ENCODE assay signal across 24 cellular contexts in genomic region chr22:38948181-38948940, GRCh38. TPM values are rescaled to one million over a fixed set of nuclear protein-coding genes. Genes with fewer than 3 reads are reported as not detected.
"Had no signal": no experiment of that assay in that cellular context is flagged by ENCODE, and none has a peak within 500 bp of the region (broad histone marks: within the 10 kb centered on the region; RNA-seq: fewer than 3 reads in every experiment).

No MANE protein-coding gene starts in this region.

- H3K4me3 Mint-ChIP-seq: activated naive CD8-positive, alpha-beta T cell treated with anti-CD3 and anti-CD28 coated beads, Interleukin-2, amount 10 ng/mL, durations not matched to agents 7 days and 5 days; mesothelial cell of epicardium; nephron progenitor cell; T-cell had no signal

- H3K4me1 ChIP-seq: psoas muscle had no signal

- H3K27me3 ChIP-seq: body of pancreas, upper lobe of right lung had no signal

- ATAC-seq: body of pancreas, psoas muscle, right cardiac atrium, SK-N-SH treated with all-trans-retinoic acid at 6 μM for 48 hours, T-cell, upper lobe of right lung had no signal

- H3K4me3 ChIP-seq: body of pancreas, psoas muscle, skin epidermis, stomach, upper lobe of right lung had no signal

- H3K27ac ChIP-seq: body of pancreas, epithelial cell of prostate, psoas muscle, skin epidermis, stomach, upper lobe of right lung had no signal

- H3K36me3 ChIP-seq: stomach, upper lobe of right lung had no signal

- H3K27ac Mint-ChIP-seq: activated naive CD8-positive, alpha-beta T cell treated with anti-CD3 and anti-CD28 coated beads, Interleukin-2, amount 10 ng/mL, durations not matched to agents 7 days and 5 days; nephron progenitor cell; T-cell had no signal

- H3K36me3 Mint-ChIP-seq: activated naive CD8-positive, alpha-beta T cell treated with anti-CD3 and anti-CD28 coated beads, Interleukin-2, amount 10 ng/mL, durations not matched to agents 7 days and 5 days; mesothelial cell of epicardium; T-cell had no signal

- H3K9me3 Mint-ChIP-seq: activated naive CD8-positive, alpha-beta T cell treated with anti-CD3 and anti-CD28 coated beads, Interleukin-2, amount 10 ng/mL, durations not matched to agents 7 days and 5 days; mesothelial cell of epicardium; nephron progenitor cell; T-cell had no signal

- DNase-seq: activated CD4-positive, CD25-positive, alpha-beta regulatory T cell; activated gamma-delta T cell; activated naive CD8-positive, alpha-beta T cell treated with anti-CD3 and anti-CD28 coated beads, Interleukin-2, amount 10 ng/mL, durations not matched to agents 7 days and 5 days; activated T-cell treated with anti-CD3 and anti-CD28 coated beads for 4 hours; caudate nucleus; foreskin melanocyte; glutamatergic neuron; hippocampal formation; nephron progenitor cell; psoas muscle; stomach; T-cell; upper lobe of right lung had no signal

- H3K9me3 ChIP-seq: body of pancreas, psoas muscle, stomach, upper lobe of right lung had no signal

RNA-seq across cellular contexts. Expression of gene APOBEC3A, which starts 9.0 kb away (rescaled TPM):
- total RNA-seq: activated naive CD8-positive, alpha-beta T cell treated with anti-CD3 and anti-CD28 coated beads, Interleukin-2, amount 10 ng/mL, durations not matched to agents 7 days and 5 days; body of pancreas; dermis microvascular lymphatic vessel endothelial cell; fibroblast of lung; lung microvascular endothelial cell; mesothelial cell of epicardium; osteocyte; T-cell had no signal
- polyA plus RNA-seq: fibroblast of lung had no signal

RNA-seq across cellular contexts. Expression of gene APOBEC3B, which starts 33.8 kb away (rescaled TPM):
- total RNA-seq: temporal lobe had no signal
